ENCODE assay signal across 8 cellular contexts in the genomic region with DNA sequence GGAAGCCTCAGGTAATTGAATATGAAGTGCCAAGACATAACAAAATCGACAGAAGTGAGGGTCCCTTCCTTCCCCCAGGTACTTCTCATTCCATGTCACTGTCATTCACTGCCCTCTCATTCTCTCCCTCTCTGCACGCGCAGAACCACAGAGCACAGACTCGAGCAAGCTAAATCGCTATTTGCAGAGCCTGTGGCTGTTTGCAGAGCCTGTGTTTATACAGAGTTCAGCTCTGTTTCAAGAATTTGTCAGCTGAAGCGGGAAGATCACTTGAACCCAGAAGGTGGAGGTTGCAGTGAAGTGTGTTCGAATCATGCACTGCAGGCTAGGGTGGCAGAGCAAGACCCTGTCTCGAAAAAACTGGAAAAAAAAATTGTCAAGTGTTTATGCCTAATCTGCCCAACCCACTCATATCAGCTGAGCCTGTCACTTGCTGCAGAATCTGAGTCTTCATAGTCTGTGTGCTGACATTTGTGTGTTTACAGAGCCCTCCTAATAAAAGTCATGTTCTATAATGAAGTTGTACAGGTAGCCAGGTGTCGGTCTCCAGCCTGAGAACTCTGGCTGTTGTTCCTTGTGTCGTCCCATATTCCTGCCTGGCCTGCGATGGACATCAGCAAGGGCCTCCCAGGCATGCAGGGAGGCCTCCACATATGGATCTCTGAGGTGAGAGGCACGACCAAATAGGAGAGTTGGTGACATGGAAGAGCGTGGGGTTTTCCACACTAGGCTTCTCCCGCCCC. TPM values are rescaled to one million over a fixed set of nuclear protein-coding genes. Genes with fewer than 3 reads are reported as not detected.
DNase-seq lines count a peak whose midpoint lies in the region; ATAC-seq and TF ChIP-seq lines count a peak whose summit lies in the region.

No MANE protein-coding gene starts in this region.

- no peak overlapping the region for H2AFZ ChIP-seq in trophoblast cell (ENCODE audit: insufficient read depth, low read length, poor library complexity)

- DNase-seq in RWPE1 (ENCODE audit: low spot score) (no peak), esophagus squamous epithelium (lab: John Stamatoyannopoulos, UW) (no peak), trophoblast cell (no peak), NCI-H524 treated with DMSO at 0.1 percent for 48 hours (lab: John Stamatoyannopoulos, UW) (no peak), GM10248 (ENCODE audit: extremely low spot score) (no peak), NCI-H345 treated with DMSO at 0.1 percent for 48 hours (lab: John Stamatoyannopoulos, UW; ENCODE audit: unreplicated experiment) (no peak)

- H2AK5ac ChIP-seq in trophoblast cell (ENCODE audit: low read length) = no peak overlapping the region

- H3K4me1 ChIP-seq in DOHH2 (ENCODE audit: control insufficient read depth, low read length) (peaks cover 25% of the 10 kb centered on the region), esophagus squamous epithelium (peaks cover 15 to 75% (median 28%) of the 10 kb centered on the region in 3 donors), trophoblast cell (ENCODE audit: control insufficient read depth in 1 of 2, insufficient read depth in 2 of 2, low read length in 2 of 2) (peaks cover 5 to 9% of the 10 kb centered on the region in 2 experiments)

- no peak for TF ChIP-seq CTCF in DOHH2 (IDR thresholded peaks at IDR 0.05; ENCODE audit: low read depth, low read length, poor library complexity, severe bottlenecking)
- TF ChIP-seq CTCF in RWPE1 (conservative IDR thresholded peaks at IDR 0.05; ENCODE audit: low read depth) = no peak
- TF ChIP-seq CTCF in esophagus squamous epithelium (IDR thresholded peaks at IDR 0.05) = no peak
- TF ChIP-seq CTCF in GM10248 (IDR thresholded peaks at IDR 0.05; ENCODE audit: control extremely low read depth, extremely low read depth, low read depth, missing control alignments) = no peak

- no peak for TF ChIP-seq POLR2A in esophagus squamous epithelium (IDR thresholded peaks at IDR 0.05)

- H3K14ac ChIP-seq in trophoblast cell (ENCODE audit: low read length) = no peak overlapping the region

- no peak overlapping the region for H3K18ac ChIP-seq in trophoblast cell (ENCODE audit: low read length)

- H3K9ac ChIP-seq in trophoblast cell (ENCODE audit: low read length) = no peak overlapping the region

- no peak overlapping the region for H2BK120ac ChIP-seq in trophoblast cell (ENCODE audit: insufficient read depth, low read length, poor library complexity)

- H3K23ac ChIP-seq in trophoblast cell (ENCODE audit: low read length) = no peak overlapping the region

- H3K79me1 ChIP-seq in trophoblast cell (ENCODE audit: low read length) = peaks cover 5% of the 10 kb centered on the region

- 63 to 77% methylated on average over 9 to 13 of the region's 14 CpGs for WGBS in esophagus squamous epithelium, 2 donors
- WGBS in trophoblast cell (ENCODE audit: extremely low coverage, insufficient coverage, insufficient read length) = no CpG with 5 or more reads among the region's 14 CpGs

- no peak overlapping the region for H2BK12ac ChIP-seq in trophoblast cell (ENCODE audit: low read length)

- no peaks in the 10 kb centered on the region; the same call in 1 of the 2 replicates for H3F3A ChIP-seq in DOHH2 (ENCODE audit: control insufficient read depth, insufficient read depth)

- H3K27ac ChIP-seq in DOHH2 (ENCODE audit: low read depth, low read length) (no peak overlapping the region), RWPE1 (peak overlapping the region; percentile 65), esophagus squamous epithelium (peak overlapping the region; percentile 80 to 90 (median 86)), trophoblast cell (ENCODE audit: low read depth, low read length) (no peak overlapping the region)

- H4K12ac ChIP-seq in trophoblast cell (ENCODE audit: low read depth, low read length) = no peak overlapping the region

- no peaks in the 10 kb centered on the region for H3K9me2 ChIP-seq in DOHH2 (replicated peaks; ENCODE audit: control insufficient read depth, low read length)

- peaks cover 11% of the 10 kb centered on the region for H3K79me2 ChIP-seq in DOHH2 (ENCODE audit: control insufficient read depth, low read length)
- H3K79me2 ChIP-seq in trophoblast cell (ENCODE audit: control insufficient read depth, insufficient read depth, low read length, poor library complexity) = peaks cover 3% of the 10 kb centered on the region

- H3K27me3 ChIP-seq in DOHH2 (ENCODE audit: control insufficient read depth, low read length) (no peaks in the 10 kb centered on the region), esophagus squamous epithelium (no peaks in the 10 kb centered on the region), trophoblast cell (ENCODE audit: insufficient read depth, low read length) (no peaks in the 10 kb centered on the region)

- H4K91ac ChIP-seq in trophoblast cell (ENCODE audit: low read depth, low read length) = no peak overlapping the region

- H3K4me2 ChIP-seq in DOHH2 (ENCODE audit: low read length) (peak overlapping the region; percentile 82), trophoblast cell (ENCODE audit: low read length) (peak overlapping the region; percentile 93)

- H4K8ac ChIP-seq in trophoblast cell (ENCODE audit: low read depth, low read length) = peak overlapping the region; percentile 79

- no peak overlapping the region for H3K4ac ChIP-seq in trophoblast cell (ENCODE audit: low read depth, low read length)

- POLR2A ChIA-PET in RWPE1 (lab: Yijun Ruan, JAX; ENCODE audit: low non-redundant PET) = no interaction called here
- POLR2A ChIA-PET in GM10248 (lab: Yijun Ruan, JAX) = interaction anchor here (0.8 kb wide), 1 partner anchor 11 kb away, joined by 3 read pairs; no protein-coding TSS in a partner anchor

- CTCF ChIA-PET in RWPE1 (lab: Yijun Ruan, JAX) = no interaction called here
- CTCF ChIA-PET in GM10248 (lab: Yijun Ruan, JAX) = interaction anchor here (1.5 to 1.7 kb wide), 2 partner anchors 10 to 18 kb away, joined by 4 to 8 read pairs; no protein-coding TSS in a partner anchor

- peak overlapping the region; percentile 86 for H3K4me3 ChIP-seq in DOHH2 (ENCODE audit: low read length)
- H3K4me3 ChIP-seq in esophagus squamous epithelium = peak overlapping the region; percentile 50 to 80 (median 66)
- no peak overlapping the region for H3K4me3 ChIP-seq in trophoblast cell (ENCODE audit: low read depth, low read length)

- no peak for ATAC-seq in GM21786 (IDR thresholded peaks at IDR 0.05; ENCODE audit: unreplicated experiment)

- no peak overlapping the region for H2BK5ac ChIP-seq in trophoblast cell (ENCODE audit: low read depth, low read length, poor library complexity)

- H3K36me3 ChIP-seq in DOHH2 (ENCODE audit: control insufficient read depth, low read length) (peaks cover 25% of the 10 kb centered on the region), esophagus squamous epithelium (peaks cover 0 to 15% (median 0%) of the 10 kb centered on the region in 3 donors), trophoblast cell (ENCODE audit: control insufficient read depth in 1 of 2, insufficient read depth in 2 of 2, low read length in 2 of 2) (no peaks in the 10 kb centered on the region)

- intact Hi-C loops in esophagus squamous epithelium (cut with DNase I) = no loop called here

- no peaks in the 10 kb centered on the region for H4K20me1 ChIP-seq in DOHH2 (ENCODE audit: control insufficient read depth, insufficient read depth, low read depth, low read length)

- H3K9me3 ChIP-seq in DOHH2 (ENCODE audit: control insufficient read depth, insufficient read depth, low read length) = no peaks in the 10 kb centered on the region
- H3K9me3 ChIP-seq in esophagus squamous epithelium = no peaks in the 10 kb centered on the region
- peaks cover 3% of the 10 kb centered on the region for H3K9me3 ChIP-seq in trophoblast cell (ENCODE audit: insufficient read depth, low read depth, low read length)

RNA-seq across cellular contexts. Expression of gene VILL, which starts 2.7 kb away (rescaled TPM):
- total RNA-seq in esophagus squamous epithelium = 10 to 100 TPM in 1 of 4 donors, 1 to 10 TPM in 3; 5.5 to 13.0 (median 6.1) TPM
- 0.82 and 0.85 TPM in 2 replicates for polyA plus RNA-seq in trophoblast cell (2013)

RNA-seq across cellular contexts. Expression of gene PLCD1, which starts 36.2 kb away (rescaled TPM):
- total RNA-seq in esophagus squamous epithelium = 10 to 100 TPM; 24.2 to 37.9 (median 35.0) TPM
- 14.7 and 15.7 TPM in 2 replicates for polyA plus RNA-seq in trophoblast cell (2013)

RNA-seq across cellular contexts. Expression of gene DLEC1, which starts 45.8 kb away (rescaled TPM):
- under 1 TPM in 1 of 4 donors, not detected in 3; 0.19 TPM for total RNA-seq in esophagus squamous epithelium
- 0.03 and 0.45 TPM in 2 replicates for polyA plus RNA-seq in trophoblast cell (2013)

Comparison
In these comparisons a context has a peak if more than half of its experiments do, and no peak if none do; other contexts are left out.
1. H3K27ac ChIP-seq: peak in RWPE1 (single experiment) and esophagus squamous epithelium (4 of 4); none in DOHH2 (single experiment) and trophoblast cell (single experiment).